In the genomic region with DNA sequence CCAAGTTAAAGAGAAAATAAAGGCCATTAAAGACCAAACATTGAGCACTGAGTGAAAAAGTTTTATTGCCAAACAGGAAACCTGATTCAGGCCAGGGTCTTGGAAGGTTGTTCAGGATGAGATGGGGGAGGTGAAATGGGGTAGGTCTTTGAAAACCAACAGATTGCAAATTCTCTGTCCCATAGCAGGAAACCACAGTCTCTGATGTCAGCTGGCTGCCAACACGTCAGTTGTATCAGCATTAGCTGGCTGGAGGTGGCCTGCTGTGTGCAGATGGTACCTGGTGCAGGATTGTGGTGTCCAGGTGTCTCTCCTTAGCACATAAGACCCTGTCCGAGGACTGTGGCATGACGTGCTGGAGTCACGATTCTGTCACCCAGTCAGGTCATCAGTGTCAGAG, we compare ENCODE assay signal across 1 cellular context.
TF ChIP-seq lines count a peak whose summit lies in the region.

No MANE protein-coding gene starts in this region.

TF ChIP-seq in endothelial cell of umbilical vein, 7 proteins besides CTCF, POLR2A, EP300 and RAD21:
- peak; percentile 73 for TF ChIP-seq FOS (IDR thresholded peaks at IDR 0.05; ENCODE audit: borderline replicate concordance, insufficient read depth, low read length)
- TF ChIP-seq GATA2 (IDR thresholded peaks at IDR 0.05; ENCODE audit: insufficient read depth, insufficient read length, low read depth, low read length): peak; percentile 13
- TF ChIP-seq, protein P1, sequence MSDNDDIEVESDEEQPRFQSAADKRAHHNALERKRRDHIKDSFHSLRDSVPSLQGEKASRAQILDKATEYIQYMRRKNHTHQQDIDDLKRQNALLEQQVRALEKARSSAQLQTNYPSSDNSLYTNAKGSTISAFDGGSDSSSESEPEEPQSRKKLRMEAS (IDR thresholded peaks at IDR 0.05; ENCODE audit: insufficient read depth, insufficient read length): no peak
